Comparison of ENCODE assay signal across 8 cellular contexts in genomic region chr15:48861813-48862431, GRCh38. TPM values are rescaled to one million over a fixed set of nuclear protein-coding genes. Genes with fewer than 3 reads are reported as not detected.
DNase-seq lines count a peak whose midpoint lies in the region; TF ChIP-seq lines count a peak whose summit lies in the region.

No MANE protein-coding gene starts in this region.

- peaks cover 21% of the 10 kb centered on the region for H3K4me1 Mint-ChIP-seq in T-helper 2 cell treated with Interferon-gamma antibody and Interleukin-4, amounts not matched to agents 5 μg/mL and 100 μg/mL, for 36 hours (ENCODE audit: low read depth)
- H3K4me1 Mint-ChIP-seq in HFFc6 (ENCODE audit: low read depth) (peaks cover 81% of the 10 kb centered on the region), neural crest cell (peaks cover 18% of the 10 kb centered on the region)
- peaks cover 14% of the 10 kb centered on the region for H3K4me1 Mint-ChIP-seq in activated CD4-positive, alpha-beta T cell treated with anti-CD3 and anti-CD28 coated beads, Interleukin-2, amount 10 ng/mL, durations not matched to agents 7 days and 5 days

- no peak overlapping the region for H3K27ac Mint-ChIP-seq in T-helper 2 cell treated with Interferon-gamma antibody and Interleukin-4, amounts not matched to agents 5 μg/mL and 100 μg/mL, for 36 hours
- H3K27ac Mint-ChIP-seq in HFFc6 (peak overlapping the region; percentile 50), neural crest cell (ENCODE audit: unreplicated experiment) (no peak overlapping the region)
- no peak overlapping the region for H3K27ac Mint-ChIP-seq in activated CD4-positive, alpha-beta T cell treated with anti-CD3 and anti-CD28 coated beads, Interleukin-2, amount 10 ng/mL, durations not matched to agents 7 days and 5 days

- H3K9me3 Mint-ChIP-seq in T-helper 2 cell treated with Interferon-gamma antibody and Interleukin-4, amounts not matched to agents 5 μg/mL and 100 μg/mL, for 36 hours: no peaks in the 10 kb centered on the region
- H3K9me3 Mint-ChIP-seq in HFFc6 (no peaks in the 10 kb centered on the region), neural crest cell (no peaks in the 10 kb centered on the region)
- no peaks in the 10 kb centered on the region for H3K9me3 Mint-ChIP-seq in activated CD4-positive, alpha-beta T cell treated with anti-CD3 and anti-CD28 coated beads, Interleukin-2, amount 10 ng/mL, durations not matched to agents 7 days and 5 days

- H3K4me3 Mint-ChIP-seq in T-helper 2 cell treated with Interferon-gamma antibody and Interleukin-4, amounts not matched to agents 5 μg/mL and 100 μg/mL, for 36 hours: no peak overlapping the region
- no peak overlapping the region for H3K4me3 Mint-ChIP-seq in HFFc6
- no peak overlapping the region for H3K4me3 Mint-ChIP-seq in activated CD4-positive, alpha-beta T cell treated with anti-CD3 and anti-CD28 coated beads, Interleukin-2, amount 10 ng/mL, durations not matched to agents 7 days and 5 days
- no peak overlapping the region for H3K4me3 Mint-ChIP-seq in neural crest cell

- no peaks in the 10 kb centered on the region for H3K36me3 Mint-ChIP-seq in T-helper 2 cell treated with Interferon-gamma antibody and Interleukin-4, amounts not matched to agents 5 μg/mL and 100 μg/mL, for 36 hours (ENCODE audit: low read depth)
- no peaks in the 10 kb centered on the region for H3K36me3 Mint-ChIP-seq in HFFc6 (ENCODE audit: low read depth)
- no peaks in the 10 kb centered on the region for H3K36me3 Mint-ChIP-seq in activated CD4-positive, alpha-beta T cell treated with anti-CD3 and anti-CD28 coated beads, Interleukin-2, amount 10 ng/mL, durations not matched to agents 7 days and 5 days (ENCODE audit: low read depth)
- peaks cover 3% of the 10 kb centered on the region for H3K36me3 Mint-ChIP-seq in neural crest cell (ENCODE audit: low read depth)

- POLR2A ChIA-PET in activated CD4-positive, alpha-beta T cell treated with anti-CD3 and anti-CD28 coated beads, Interleukin-2, amount 10 ng/mL, durations not matched to agents 7 days and 5 days (lab: Charles Lee): interaction anchor here (1.1 kb wide), 1 partner anchor 114 kb away, joined by 3 read pairs; no protein-coding TSS in a partner anchor

- CTCF ChIA-PET in activated CD4-positive, alpha-beta T cell treated with anti-CD3 and anti-CD28 coated beads, Interleukin-2, amount 10 ng/mL, durations not matched to agents 7 days and 5 days (lab: Charles Lee): interaction anchor here (0.6 to 2.7 kb wide), 22 partner anchors 9 to 1456 kb away, joined by 3 to 27 read pairs (median 4); partner anchors contain the start of genes COPS2, EID1 and SECISBP2L

- TF ChIP-seq CTCF in HFFc6 (IDR thresholded peaks at IDR 0.05) (peak; percentile 98), neural crest cell (conservative IDR thresholded peaks at IDR 0.05) (peak; percentile 97)

- peak in 3 of 5 experiments; percentile 14 to 80 (median 45) for DNase-seq in T-helper 2 cell
- no peak for DNase-seq in T-helper 2 cell treated with Interferon-gamma antibody and Interleukin-4, amounts not matched to agents 5 μg/mL and 100 μg/mL, for 36 hours (ENCODE audit: low spot score)
- peak; percentile 76 for DNase-seq in HFFc6
- peak; percentile 45 for DNase-seq in NCI-H226
- peak; percentile 74 for DNase-seq in activated CD4-positive, alpha-beta T cell treated with anti-CD3 and anti-CD28 coated beads, Interleukin-2, amount 10 ng/mL, durations not matched to agents 7 days and 5 days
- peak; percentile 76 for DNase-seq in fibroblast of gingiva (ENCODE audit: low read depth)
- DNase-seq in neural crest cell (ENCODE audit: low read depth, low spot score): peak; percentile 32
- DNase-seq in UCSD-AML1 (lab: John Stamatoyannopoulos, UW; ENCODE audit: unreplicated experiment): no peak

- no peaks in the 10 kb centered on the region for H3K27me3 Mint-ChIP-seq in T-helper 2 cell treated with Interferon-gamma antibody and Interleukin-4, amounts not matched to agents 5 μg/mL and 100 μg/mL, for 36 hours (ENCODE audit: low read depth)
- H3K27me3 Mint-ChIP-seq in HFFc6 (ENCODE audit: insufficient read depth) (no peaks in the 10 kb centered on the region), neural crest cell (ENCODE audit: low read depth) (no peaks in the 10 kb centered on the region)
- peaks cover 11% of the 10 kb centered on the region for H3K27me3 Mint-ChIP-seq in activated CD4-positive, alpha-beta T cell treated with anti-CD3 and anti-CD28 coated beads, Interleukin-2, amount 10 ng/mL, durations not matched to agents 7 days and 5 days

RNA-seq across cellular contexts. Expression of gene EID1, which starts 16.0 kb away (rescaled TPM):
- 100 to 1,000 TPM; 218 to 281 (median 242) TPM for total RNA-seq in HFFc6 (2021; fragmentation: NEBNext Ultra II Directional; extraction: Animal tissue kit (Norgen Biotek cat#: 25700))
- total RNA-seq in activated CD4-positive, alpha-beta T cell treated with anti-CD3 and anti-CD28 coated beads, Interleukin-2, amount 10 ng/mL, durations not matched to agents 7 days and 5 days: 10 to 100 TPM; 83.8 to 84.0 TPM
- total RNA-seq in neural crest cell: 212 and 223 TPM in 2 replicates

RNA-seq across cellular contexts. Expression of gene CEP152, which starts 51.1 kb away (rescaled TPM):
- total RNA-seq in HFFc6 (2021; fragmentation: NEBNext Ultra II Directional; extraction: Animal tissue kit (Norgen Biotek cat#: 25700)): 1 to 10 TPM; 3.4 to 7.5 (median 6.5) TPM
- total RNA-seq in activated CD4-positive, alpha-beta T cell treated with anti-CD3 and anti-CD28 coated beads, Interleukin-2, amount 10 ng/mL, durations not matched to agents 7 days and 5 days: 10 to 100 TPM; 36.2 to 38.0 TPM
- total RNA-seq in neural crest cell: 17.4 and 17.5 TPM in 2 replicates

Comparison
In these comparisons a context has a peak if more than half of its experiments do, and no peak if none do; other contexts are left out.
1. DNase-seq: peak in T-helper 2 cell (3 of 5), HFFc6 (single experiment), NCI-H226 (single experiment), activated CD4-positive, alpha-beta T cell treated with anti-CD3 and anti-CD28 coated beads, Interleukin-2, amount 10 ng/mL, durations not matched to agents 7 days and 5 days (single experiment), fibroblast of gingiva (single experiment) and neural crest cell (single experiment); none in T-helper 2 cell treated with Interferon-gamma antibody and Interleukin-4, amounts not matched to agents 5 μg/mL and 100 μg/mL, for 36 hours (single experiment) and UCSD-AML1 (single experiment).